Comparison of ENCODE assay signal across 9 cellular contexts in the genomic region with DNA sequence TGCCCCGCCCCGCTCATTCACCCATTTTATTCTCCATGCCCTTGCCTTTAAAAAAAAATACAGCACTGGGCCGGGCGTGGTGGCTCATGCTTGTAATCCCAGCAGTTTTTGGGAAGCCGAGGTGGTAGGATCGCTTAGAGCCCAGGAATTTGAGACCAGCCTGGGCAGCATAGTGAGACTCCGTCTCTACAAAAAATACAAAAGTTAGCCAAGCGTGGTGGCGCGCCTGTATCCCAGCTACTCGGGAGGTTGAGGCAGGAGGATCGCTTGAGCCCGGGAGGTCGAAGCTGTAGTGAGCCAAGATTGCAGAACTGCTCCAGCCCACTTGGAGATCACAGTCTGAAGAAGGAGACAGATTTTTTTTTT. TPM values are rescaled to one million over a fixed set of nuclear protein-coding genes. Genes with fewer than 3 reads are reported as not detected.
DNase-seq lines count a peak whose midpoint lies in the region; ATAC-seq and TF ChIP-seq lines count a peak whose summit lies in the region.
"Had no signal": no experiment of that assay in that cellular context is flagged by ENCODE, and none has a peak within 500 bp of the region (broad histone marks: within the 10 kb centered on the region; RNA-seq: fewer than 3 reads in every experiment).

No MANE protein-coding gene starts in this region.

- H3K4me2 ChIP-seq in mesenchymal stem cell (ENCODE audit: low read length, poor library complexity, severe bottlenecking), result peak overlapping the region; percentile 70

- CTCF ChIA-PET in activated CD4-positive, alpha-beta T cell treated with anti-CD3 and anti-CD28 coated beads, Interleukin-2, amount 10 ng/mL, durations not matched to agents 7 days and 5 days (lab: Charles Lee), result no interaction called here

- peak overlapping the region; percentile 90 for H3K4me3 Mint-ChIP-seq in activated CD4-positive, alpha-beta T cell treated with anti-CD3 and anti-CD28 coated beads, Interleukin-2, amount 10 ng/mL, durations not matched to agents 7 days and 5 days

- peak overlapping the region; percentile 49 for H2BK120ac ChIP-seq in mesenchymal stem cell (ENCODE audit: low read depth, low read length)

- H3K9me3 Mint-ChIP-seq in activated CD4-positive, alpha-beta T cell treated with anti-CD3 and anti-CD28 coated beads, Interleukin-2, amount 10 ng/mL, durations not matched to agents 7 days and 5 days, result no peaks in the 10 kb centered on the region

- peak overlapping the region; percentile 89 for H2BK15ac ChIP-seq in mesenchymal stem cell (ENCODE audit: low read depth, poor library complexity, severe bottlenecking)

- TF ChIP-seq POLR2A in testis (IDR thresholded peaks at IDR 0.05), result no peak

- H3K4me1 ChIP-seq in mesenchymal stem cell (ENCODE audit: control insufficient read depth, insufficient read depth, low read depth, low read length) (peaks cover 3% of the 10 kb centered on the region), testis (no peaks in the 10 kb centered on the region)

- H3K27ac Mint-ChIP-seq in activated CD4-positive, alpha-beta T cell treated with anti-CD3 and anti-CD28 coated beads, Interleukin-2, amount 10 ng/mL, durations not matched to agents 7 days and 5 days, result no peak overlapping the region

- intact Hi-C loops in testis (cut with DNase I; ENCODE audit: low total_unique reads), result no loop called here

- H3K79me1 ChIP-seq in mesenchymal stem cell (replicated peaks; ENCODE audit: low read length, poor library complexity, severe bottlenecking), result no peaks in the 10 kb centered on the region

- H3K14ac ChIP-seq in mesenchymal stem cell (ENCODE audit: low read length in 2 of 2), result no peak overlapping the region

- WGBS in mesenchymal stem cell, result 67% methylated on average over 14 of the region's 14 CpGs
- WGBS in testis, 2 donors, result 48 to 53% methylated on average over 12 to 14 of the region's 14 CpGs

- no peak for DNase-seq in activated CD4-positive, alpha-beta T cell treated with anti-CD3 and anti-CD28 coated beads, Interleukin-2, amount 10 ng/mL, durations not matched to agents 7 days and 5 days
- no peak for DNase-seq in activated CD4-positive, alpha-beta T cell treated with anti-CD3 and anti-CD28 coated beads for 48 hours
- no peak for DNase-seq in astrocyte of the spinal cord (ENCODE audit: low read depth, low spot score)
- DNase-seq in mesenchymal stem cell, result no peak
- no peak for DNase-seq in testis
- DNase-seq in foreskin melanocyte, result no peak
- DNase-seq: KG1 had no signal

- ATAC-seq in GM18868 (IDR thresholded peaks at IDR 0.05; ENCODE audit: unreplicated experiment) (no peak), GM21737 (IDR thresholded peaks at IDR 0.05; ENCODE audit: unreplicated experiment) (no peak)

- no peak overlapping the region for H2BK5ac ChIP-seq in mesenchymal stem cell (ENCODE audit: low read depth, low read length, poor library complexity, severe bottlenecking)

- peak overlapping the region; percentile 85 for H3K9ac ChIP-seq in mesenchymal stem cell (ENCODE audit: low read length)

- peak overlapping the region; percentile 58 for H3K4me3 ChIP-seq in astrocyte of the spinal cord (ENCODE audit: low read depth, low read length)
- H3K4me3 ChIP-seq in mesenchymal stem cell (ENCODE audit: insufficient read depth in 1 of 2, low read depth in 1 of 2, low read length in 2 of 2), result peak overlapping the region in 1 of 2 experiments; percentile 87
- H3K4me3 ChIP-seq in testis, result peak overlapping the region; percentile 75 to 94

- peak overlapping the region; percentile 36 for H2AFZ ChIP-seq in mesenchymal stem cell (ENCODE audit: low read depth, low read length)

- H3K36me3 Mint-ChIP-seq in activated CD4-positive, alpha-beta T cell treated with anti-CD3 and anti-CD28 coated beads, Interleukin-2, amount 10 ng/mL, durations not matched to agents 7 days and 5 days (ENCODE audit: low read depth), result no peaks in the 10 kb centered on the region

- peak overlapping the region; percentile 54 to 66 for H2BK12ac ChIP-seq in mesenchymal stem cell (ENCODE audit: low read length in 2 of 2)

- TF ChIP-seq CTCF in astrocyte of the spinal cord (IDR thresholded peaks at IDR 0.05; ENCODE audit: low read depth, low read length) (no peak), testis (IDR thresholded peaks at IDR 0.05) (no peak)

- peak overlapping the region in 1 of 2 experiments; percentile 32 for H3K23ac ChIP-seq in mesenchymal stem cell (ENCODE audit: low read length in 2 of 2)

- no peaks in the 10 kb centered on the region for H3K9me3 ChIP-seq in mesenchymal stem cell (ENCODE audit: control insufficient read depth, low read length)
- H3K9me3 ChIP-seq in testis, result no peaks in the 10 kb centered on the region

- H3K36me3 ChIP-seq in mesenchymal stem cell (ENCODE audit: control insufficient read depth in 1 of 2, insufficient read depth in 2 of 2, low read depth in 1 of 2, low read length in 2 of 2), result no peaks in the 10 kb centered on the region
- no peaks in the 10 kb centered on the region for H3K36me3 ChIP-seq in testis (ENCODE audit: low read depth, missing control alignments)

- peaks cover 9% of the 10 kb centered on the region for H3K4me1 Mint-ChIP-seq in activated CD4-positive, alpha-beta T cell treated with anti-CD3 and anti-CD28 coated beads, Interleukin-2, amount 10 ng/mL, durations not matched to agents 7 days and 5 days

- peak overlapping the region; percentile 41 to 58 for H3K18ac ChIP-seq in mesenchymal stem cell (ENCODE audit: low read depth in 1 of 2, low read length in 2 of 2)

- H3K27ac ChIP-seq in mesenchymal stem cell (ENCODE audit: low read length, poor library complexity, severe bottlenecking), result no peak overlapping the region
- H3K27ac ChIP-seq in testis, result no peak overlapping the region

- peak overlapping the region in 1 of 2 experiments; percentile 51 for H3K4ac ChIP-seq in mesenchymal stem cell (ENCODE audit: low read depth in 1 of 2, low read length in 2 of 2)

- no peak overlapping the region for H2AK5ac ChIP-seq in mesenchymal stem cell (ENCODE audit: low read length, severe bottlenecking)

- in situ Hi-C loops in astrocyte of the spinal cord (cut with HindIII; ENCODE audit: low sequenced_read_pairs), result no loop called here

- H4K91ac ChIP-seq in mesenchymal stem cell (ENCODE audit: low read length), result peak overlapping the region; percentile 68

- H3K27me3 ChIP-seq in mesenchymal stem cell (ENCODE audit: control insufficient read depth in 1 of 2, insufficient read depth in 1 of 2, low read length in 2 of 2) (peaks cover 0 to 4% of the 10 kb centered on the region in 2 experiments), testis (no peaks in the 10 kb centered on the region)

- peak overlapping the region; percentile 99 for H4K8ac ChIP-seq in mesenchymal stem cell (ENCODE audit: low read length)

- H3K27me3 Mint-ChIP-seq in activated CD4-positive, alpha-beta T cell treated with anti-CD3 and anti-CD28 coated beads, Interleukin-2, amount 10 ng/mL, durations not matched to agents 7 days and 5 days, result peaks cover 8% of the 10 kb centered on the region

- POLR2A ChIA-PET in activated CD4-positive, alpha-beta T cell treated with anti-CD3 and anti-CD28 coated beads, Interleukin-2, amount 10 ng/mL, durations not matched to agents 7 days and 5 days (lab: Charles Lee), result no interaction called here

RNA-seq across cellular contexts. Expression of gene KIF6, which starts 0.4 kb away (rescaled TPM):
- total RNA-seq in activated CD4-positive, alpha-beta T cell treated with anti-CD3 and anti-CD28 coated beads, Interleukin-2, amount 10 ng/mL, durations not matched to agents 7 days and 5 days, result not detected
- polyA plus RNA-seq in mesenchymal stem cell (2013, experiment 1 of 2), result 0.99 TPM
- polyA plus RNA-seq in mesenchymal stem cell (2013, experiment 2 of 2), result 1.3 TPM
- 1 to 10 TPM; 4.2 to 6.3 TPM for total RNA-seq in testis
- 12.0 TPM for polyA plus RNA-seq in testis (ENCODE audit: insufficient read depth, low read depth, low replicate concordance)

Comparison
In these comparisons a context has a peak if more than half of its experiments do, and no peak if none do; other contexts are left out.
1. RNA of gene KIF6, which starts 0.4 kb away (total RNA-seq): 4.2 to 6.3 TPM in testis; not detected in activated CD4-positive, alpha-beta T cell treated with anti-CD3 and anti-CD28 coated beads, Interleukin-2, amount 10 ng/mL, durations not matched to agents 7 days and 5 days; every median in the first group is over 4 times any median in the second.